27 cellular contexts compared by ENCODE assay signal in genomic region chr20:45117581-45117980, GRCh38. TPM values are rescaled to one million over a fixed set of nuclear protein-coding genes. Genes with fewer than 3 reads are reported as not detected.
A peak's percentile ranks its signal among the peaks of the same experiment; 100 is the strongest.
DNase-seq lines count a peak whose midpoint lies in the region; ATAC-seq and TF ChIP-seq lines count a peak whose summit lies in the region.
"Had no signal": no experiment of that assay in that cellular context is flagged by ENCODE, and none has a peak within 500 bp of the region (broad histone marks: within the 10 kb centered on the region; RNA-seq: fewer than 3 reads in every experiment).

No MANE protein-coding gene starts in this region.

- no peaks in the 10 kb centered on the region for H4K20me1 ChIP-seq in DOHH2 (ENCODE audit: control insufficient read depth, insufficient read depth, low read depth, low read length)

- H3K36me3 ChIP-seq in DOHH2 (ENCODE audit: control insufficient read depth, low read length) (no peaks in the 10 kb centered on the region), lung (ENCODE audit: control insufficient read depth in 2 of 2, insufficient read depth in 2 of 2, low read length in 2 of 2) (no peaks in the 10 kb centered on the region)
- H3K36me3 ChIP-seq: HAP-1, heart left ventricle, right atrium auricular region, SJCRH30 had no signal

- peaks cover 28% of the 10 kb centered on the region for H3K27me3 ChIP-seq in DOHH2 (ENCODE audit: control insufficient read depth, low read length)
- no peaks in the 10 kb centered on the region for H3K27me3 ChIP-seq in lung (ENCODE audit: control insufficient read depth, insufficient read depth)
- H3K27me3 ChIP-seq: right atrium auricular region had no signal

- H3K9me2 ChIP-seq in DOHH2 (replicated peaks; ENCODE audit: control insufficient read depth, low read length) = no peaks in the 10 kb centered on the region

- H3F3A ChIP-seq in DOHH2 (ENCODE audit: control insufficient read depth, insufficient read depth) = no peaks in the 10 kb centered on the region

- TF ChIP-seq CTCF in DOHH2 (IDR thresholded peaks at IDR 0.05; ENCODE audit: low read depth, low read length, poor library complexity, severe bottlenecking) = peak; percentile 8
- no peak for TF ChIP-seq CTCF in lung (IDR thresholded peaks at IDR 0.05; ENCODE audit: control extremely low read depth, extremely low read depth)

- no peak overlapping the region for H3K4me3 ChIP-seq in DOHH2 (ENCODE audit: low read length)
- H3K4me3 ChIP-seq in lung = no peak overlapping the region
- H3K4me3 ChIP-seq: HAP-1, heart left ventricle, right atrium auricular region, SJCRH30 had no signal

- H3K4me2 ChIP-seq in DOHH2 (ENCODE audit: low read length) = no peak overlapping the region

- H3K27ac ChIP-seq in DOHH2 (ENCODE audit: low read depth, low read length) (no peak overlapping the region), lung (ENCODE audit: low read depth in 1 of 2, low read length in 1 of 2) (no peak overlapping the region)
- H3K27ac ChIP-seq: foreskin keratinocyte, heart left ventricle, parathyroid adenoma, right atrium auricular region, SJCRH30 had no signal

- H3K9me3 ChIP-seq in DOHH2 (ENCODE audit: control insufficient read depth, insufficient read depth, low read length) (no peaks in the 10 kb centered on the region), lung (ENCODE audit: control insufficient read depth in 2 of 2, insufficient read depth in 1 of 2, low read length in 1 of 2) (peaks cover 0 to 5% of the 10 kb centered on the region in 2 donors)
- H3K9me3 ChIP-seq: HAP-1, heart left ventricle, right atrium auricular region, SJCRH30 had no signal

- no peaks in the 10 kb centered on the region for H3K79me2 ChIP-seq in DOHH2 (ENCODE audit: control insufficient read depth, low read length)
- H3K79me2 ChIP-seq: parathyroid adenoma had no signal

- WGBS in lung, 2 donors = 59 to 82% methylated on average over 4 of the region's 4 CpGs

- H3K4me1 ChIP-seq in DOHH2 (ENCODE audit: control insufficient read depth, low read length) (no peaks in the 10 kb centered on the region), lung (ENCODE audit: control insufficient read depth in 2 of 2, insufficient read depth in 2 of 2, low read length in 2 of 2) (no peaks in the 10 kb centered on the region)
- H3K4me1 ChIP-seq: HAP-1, heart left ventricle, parathyroid adenoma, right atrium auricular region, SJCRH30 had no signal

- ATAC-seq in lung (ENCODE audit: insufficient read depth, low FRiP score) (no peak), GM18907 (IDR thresholded peaks at IDR 0.05; ENCODE audit: unreplicated experiment) (no peak)
- ATAC-seq: activated naive CD4-positive, alpha-beta T cell treated with anti-CD3 and anti-CD28 coated beads, Interleukin-2, amount 50 U/mL, for 72 hours; esophagus mucosa; foreskin keratinocyte; heart left ventricle had no signal

- DNase-seq in HUDEP-2 (lab: John Stamatoyannopoulos, UW; ENCODE audit: unreplicated experiment in 76 of 76) = peak in 45 of 76 experiments; percentile 3 to 64 (median 34)
- DNase-seq in SW480 (ENCODE audit: low spot score) = peak; percentile 55
- peak; percentile 28 for DNase-seq in lung (ENCODE audit: low spot score)
- DNase-seq in amniotic stem cell (lab: John Stamatoyannopoulos, UW) = no peak
- DNase-seq in NCI-H128 (lab: John Stamatoyannopoulos, UW; ENCODE audit: unreplicated experiment) = no peak
- DNase-seq: activated T-cell treated with anti-CD3 and anti-CD28 coated beads for 4 hours; aorta; C1 segment of cervical spinal cord; COR-L47; cortex of kidney; DND-41; foreskin keratinocyte; heart left ventricle; kidney glomerular epithelial cell; NCI-H187 treated with DMSO at 0.1 percent for 48 hours; SJCRH30; stimulated activated CD4-positive, alpha-beta T cell treated with anti-CD3 and anti-CD28 coated beads, Interleukin-2, amount 100 ng/mL, for 48 hours had no signal

RNA-seq across cellular contexts. Expression of gene WFDC5, which starts 2.6 kb away (rescaled TPM):
- total RNA-seq in lung = not detected
- polyA plus RNA-seq in lung = under 1 TPM; 0.11 to 0.57 TPM
- total RNA-seq: activated naive CD4-positive, alpha-beta T cell treated with anti-CD3 and anti-CD28 coated beads, Interleukin-2, amount 50 U/mL, for 72 hours; aorta; heart left ventricle; lung microvascular endothelial cell; right atrium auricular region; SJCRH30; T-helper 1 cell treated with Interleukin-12 subunit alpha and Interleukin-12 subunit beta and Interleukin-4 antibody, amounts not matched to agents 30 ng/mL and 1 ng/mL, for 36 hours had no signal
- polyA plus RNA-seq: aorta, heart left ventricle, neural cell had no signal

RNA-seq across cellular contexts. Expression of gene WFDC12, which starts 6.7 kb away (rescaled TPM):
- total RNA-seq in lung = 1 to 10 TPM in 1 of 2 donors, under 1 TPM in 1; 0.85 to 2.1 TPM
- 1 to 10 TPM; 4.9 to 5.9 TPM for polyA plus RNA-seq in lung
- total RNA-seq: activated naive CD4-positive, alpha-beta T cell treated with anti-CD3 and anti-CD28 coated beads, Interleukin-2, amount 50 U/mL, for 72 hours; aorta; heart left ventricle; lung microvascular endothelial cell; right atrium auricular region; SJCRH30; T-helper 1 cell treated with Interleukin-12 subunit alpha and Interleukin-12 subunit beta and Interleukin-4 antibody, amounts not matched to agents 30 ng/mL and 1 ng/mL, for 36 hours had no signal
- polyA plus RNA-seq: aorta, heart left ventricle, neural cell had no signal

RNA-seq across cellular contexts. Expression of gene KCNS1, which starts 16.7 kb away (rescaled TPM):
- total RNA-seq in lung = 1 to 10 TPM; 2.0 to 3.0 TPM
- polyA plus RNA-seq in lung = under 1 TPM; 0.45 to 0.51 TPM
- total RNA-seq: aorta, SJCRH30 had no signal
- polyA plus RNA-seq: aorta, neural cell had no signal

RNA-seq across cellular contexts. Expression of gene PI3, which starts 57.1 kb away (rescaled TPM):
- 10 to 100 TPM; 44.9 to 90.4 TPM for total RNA-seq in lung
- polyA plus RNA-seq in lung = 100 to 1,000 TPM in 1 of 2 donors, 10 to 100 TPM in 1; 28.0 to 416 TPM
- total RNA-seq: activated naive CD4-positive, alpha-beta T cell treated with anti-CD3 and anti-CD28 coated beads, Interleukin-2, amount 50 U/mL, for 72 hours; lung microvascular endothelial cell; right atrium auricular region; SJCRH30; T-helper 1 cell treated with Interleukin-12 subunit alpha and Interleukin-12 subunit beta and Interleukin-4 antibody, amounts not matched to agents 30 ng/mL and 1 ng/mL, for 36 hours had no signal

Comparison
In these comparisons a context has a peak if more than half of its experiments do, and no peak if none do; other contexts are left out.
1. DNase-seq: peak in HUDEP-2 (45 of 76), SW480 (single experiment) and lung (single experiment); none in amniotic stem cell (single experiment) and NCI-H128 (single experiment).